In the genomic region with DNA sequence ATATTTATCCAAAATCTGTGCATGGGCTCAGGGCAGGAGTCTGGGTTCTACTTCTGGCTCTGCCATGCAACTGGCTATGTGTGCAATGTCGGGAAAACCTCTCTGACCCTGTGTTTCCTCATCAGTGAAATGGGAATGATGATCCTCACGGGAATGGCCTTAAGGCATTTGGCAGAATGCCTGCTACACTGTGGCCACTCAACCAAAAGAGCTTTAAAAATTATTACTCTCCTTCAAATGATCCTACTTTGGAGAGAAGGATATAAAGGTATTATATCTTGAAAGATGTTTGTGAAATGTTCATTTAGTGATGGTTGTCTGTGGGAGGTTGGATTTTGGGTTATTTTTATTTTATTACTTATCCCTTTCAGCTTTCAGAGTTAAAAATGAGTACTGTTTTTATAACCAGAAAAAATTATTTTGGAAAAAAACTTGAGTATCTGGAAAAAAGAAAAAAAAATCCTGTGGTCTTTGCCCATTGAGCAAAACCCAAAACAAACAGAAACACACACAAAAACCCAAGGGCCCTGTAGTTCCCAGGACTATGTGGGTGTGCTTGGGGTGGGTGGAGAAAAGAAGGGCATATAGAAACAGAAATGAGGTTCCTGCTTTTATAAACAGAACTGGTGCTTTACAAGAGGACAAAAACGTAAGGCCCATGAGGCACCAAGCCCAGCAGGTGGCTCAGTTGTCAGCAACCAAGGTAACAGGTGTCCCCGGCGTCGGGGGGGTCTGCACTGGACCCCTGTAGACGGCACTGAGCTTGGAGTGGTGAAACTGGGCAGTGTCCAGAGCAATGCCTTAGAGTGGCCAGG, we compare ENCODE assay signal across 17 cellular contexts. TPM values are rescaled to one million over a fixed set of nuclear protein-coding genes. Genes with fewer than 3 reads are reported as not detected.
A peak's percentile ranks its signal among the peaks of the same experiment; 100 is the strongest.
DNase-seq lines count a peak whose midpoint lies in the region; ATAC-seq and TF ChIP-seq lines count a peak whose summit lies in the region.
"Had no signal": no experiment of that assay in that cellular context is flagged by ENCODE, and none has a peak within 500 bp of the region (broad histone marks: within the 10 kb centered on the region; RNA-seq: fewer than 3 reads in every experiment).

No MANE protein-coding gene starts in this region.

- TF ChIP-seq CTCF in BE2C (IDR thresholded peaks at IDR 0.05; ENCODE audit: low read depth, low read length) (no peak), gastroesophageal sphincter (IDR thresholded peaks at IDR 0.05) (no peak), sigmoid colon (IDR thresholded peaks at IDR 0.05) (no peak), GM10266 (IDR thresholded peaks at IDR 0.05; ENCODE audit: control insufficient read depth, insufficient read depth, low read depth, missing control alignments) (no peak)

- no peak for TF ChIP-seq EP300 in gastroesophageal sphincter (IDR thresholded peaks at IDR 0.05)
- TF ChIP-seq EP300 in sigmoid colon (IDR thresholded peaks at IDR 0.05) = peak in 1 of 4 donors; percentile 75

- H3K9me3 ChIP-seq in BE2C (no peaks in the 10 kb centered on the region), gastroesophageal sphincter (no peaks in the 10 kb centered on the region), sigmoid colon (no peaks in the 10 kb centered on the region)
- H3K9me3 ChIP-seq: HAP-1 had no signal

- peak overlapping the region; percentile 27 to 97 (median 92) for H3K27ac ChIP-seq in gastroesophageal sphincter
- H3K27ac ChIP-seq in sigmoid colon = peak overlapping the region; percentile 96 to 98 (median 97)
- H3K27ac ChIP-seq: cardiac muscle cell, WERI-Rb-1 had no signal

- H3K36me3 ChIP-seq in BE2C = no peaks in the 10 kb centered on the region
- peaks cover 0 to 22% of the 10 kb centered on the region in 2 donors for H3K36me3 ChIP-seq in gastroesophageal sphincter
- H3K36me3 ChIP-seq in sigmoid colon = peaks cover 0 to 12% (median 2%) of the 10 kb centered on the region in 4 donors
- H3K36me3 ChIP-seq: cardiac muscle cell, WERI-Rb-1 had no signal

- no peak overlapping the region for H3K4me3 ChIP-seq in BE2C (ENCODE audit: low read depth, low read length)
- peak overlapping the region in 1 of 2 donors; percentile 68 for H3K4me3 ChIP-seq in gastroesophageal sphincter
- H3K4me3 ChIP-seq in sigmoid colon = peak overlapping the region in 1 of 4 donors; percentile 26
- H3K4me3 ChIP-seq: cardiac muscle cell, HAP-1 had no signal

- DNase-seq in BE2C (peak; percentile 41), SK-MEL-5 (ENCODE audit: low read depth, low spot score) (peak; percentile 21), sigmoid colon (no peak), NCI-H2107 treated with DMSO at 0.1 percent for 48 hours (lab: John Stamatoyannopoulos, UW; ENCODE audit: unreplicated experiment) (no peak), GM10266 (ENCODE audit: extremely low spot score) (no peak), putamen (ENCODE audit: low spot score) (no peak)
- DNase-seq: activated naive CD4-positive, alpha-beta T cell treated with Interleukin-2 at 50 U/mL for 16 hours; IMR-90; NCI-H446; retina; stimulated activated CD4-positive, alpha-beta T cell treated with anti-CD3 and anti-CD28 coated beads, Interleukin-2, amount 100 ng/mL, for 48 hours; WERI-Rb-1 had no signal

- intact Hi-C loops in sigmoid colon (cut with DNase I) = no loop called here

- H3K27me3 ChIP-seq in BE2C (peaks cover 8% of the 10 kb centered on the region), gastroesophageal sphincter (no peaks in the 10 kb centered on the region), sigmoid colon (no peaks in the 10 kb centered on the region)

- H3K4me1 ChIP-seq in BE2C = no peaks in the 10 kb centered on the region
- H3K4me1 ChIP-seq in gastroesophageal sphincter = peaks cover 15 to 89% (median 44%) of the 10 kb centered on the region in 3 donors
- H3K4me1 ChIP-seq in sigmoid colon = peaks cover 0 to 90% (median 83%) of the 10 kb centered on the region in 4 donors

- ATAC-seq in gastroesophageal sphincter = no peak
- ATAC-seq in GM19328 (IDR thresholded peaks at IDR 0.05; ENCODE audit: unreplicated experiment) = no peak

- no peak for TF ChIP-seq POLR2A in gastroesophageal sphincter (IDR thresholded peaks at IDR 0.05)
- no peak for TF ChIP-seq POLR2A in sigmoid colon (IDR thresholded peaks at IDR 0.05)

- in situ Hi-C loops in SK-MEL-5 (cut with HindIII; ENCODE audit: low pct_unique_long_range_greater_than_20kb, low sequenced_read_pairs) = no loop called here

- WGBS in gastroesophageal sphincter (ENCODE audit: low coverage in 1 of 2), 2 donors = 13 to 48% methylated on average over 3 to 6 of the region's 7 CpGs
- 62 to 70% methylated on average over 7 of the region's 7 CpGs for WGBS in sigmoid colon, 2 donors

RNA-seq across cellular contexts. Expression of a gene that starts 22.0 kb away (rescaled TPM):
- polyA plus RNA-seq in BE2C (2012; ENCODE audit: insufficient read depth, insufficient read length, low read depth) = 1.1 TPM
- total RNA-seq in SK-MEL-5 (2014; rRNA removed; shearing (Covaris generic)) = not detected in 2 replicates
- polyA plus RNA-seq in SK-MEL-5 (2015; cell fraction: cytosol; rRNA removed) = 0.09 and 0.18 TPM in 2 replicates
- not detected in 2 replicates for polyA plus RNA-seq in SK-MEL-5 (2015; cell fraction: nucleus; rRNA removed)
- total RNA-seq in gastroesophageal sphincter (100 to 1,000 TPM in 2 of 4 donors, 10 to 100 TPM in 2; 99.0 to 307 (median 112) TPM), sigmoid colon (10 to 100 TPM; 21.8 to 58.6 (median 32.8) TPM)
- polyA plus RNA-seq in sigmoid colon = 10 to 100 TPM in 1 of 3 donors, 1 to 10 TPM in 2; 1.4 to 18.5 (median 6.0) TPM
- total RNA-seq: activated CD8-positive, alpha-beta memory T cell treated with anti-CD3 and anti-CD28 coated beads for 36 hours had no signal

Comparison
In these comparisons a context has a peak if more than half of its experiments do, and no peak if none do; other contexts are left out.
1. DNase-seq: peak in BE2C (single experiment) and SK-MEL-5 (single experiment); none in sigmoid colon (single experiment), NCI-H2107 treated with DMSO at 0.1 percent for 48 hours (single experiment), GM10266 (single experiment) and putamen (single experiment).
2. RNA of a gene that starts 22.0 kb away (total RNA-seq): 99.0 to 307 TPM in gastroesophageal sphincter and 21.8 to 58.6 TPM in sigmoid colon; not detected in SK-MEL-5; every median in the first group is over 10 times any median in the second.